Comparison of ENCODE assay signal across 2 cellular contexts in genomic region chr1:11979453-11979817, GRCh38.
TF ChIP-seq lines count a peak whose summit lies in the region.

No MANE protein-coding gene starts in this region.

TF ChIP-seq in A549, 52 proteins besides CTCF, POLR2A, EP300 and RAD21:
- TF ChIP-seq RCOR1 (IDR thresholded peaks at IDR 0.05; ENCODE audit: low read depth, low read length) = no peak
- TF ChIP-seq EHF (CRISPR knock-in tag; IDR thresholded peaks at IDR 0.05) = no peak
- TF ChIP-seq POLR2AphosphoS2 (conservative IDR thresholded peaks at IDR 0.05; ENCODE audit: low read length) = no peak
- TF ChIP-seq HEYL (CRISPR knock-in tag; IDR thresholded peaks at IDR 0.05) = no peak
- TF ChIP-seq BHLHE40 (IDR thresholded peaks at IDR 0.05; ENCODE audit: low read depth, low read length) = no peak
- no peak for TF ChIP-seq HOXA7 (CRISPR knock-in tag; IDR thresholded peaks at IDR 0.05)
- no peak for TF ChIP-seq HOXB13 (CRISPR knock-in tag; IDR thresholded peaks at IDR 0.05; ENCODE audit: low read depth)
- no peak for TF ChIP-seq JUN (IDR thresholded peaks at IDR 0.05)
- TF ChIP-seq ELK1 (IDR thresholded peaks at IDR 0.05; ENCODE audit: low read depth, low read length) = no peak
- TF ChIP-seq JUNB (IDR thresholded peaks at IDR 0.05) = no peak
- no peak for TF ChIP-seq BCL3 (IDR thresholded peaks at IDR 0.05)
- no peak for TF ChIP-seq MAFK (IDR thresholded peaks at IDR 0.05; ENCODE audit: partially characterized antibody)

TF ChIP-seq in GM12878, 131 proteins besides CTCF, POLR2A, EP300 and RAD21:
- no peak for TF ChIP-seq MYC (IDR thresholded peaks at IDR 0.05; ENCODE audit: insufficient read depth, insufficient read length, insufficient replicate concordance, low read length, severe bottlenecking)
- TF ChIP-seq NFYA (IDR thresholded peaks at IDR 0.05; ENCODE audit: borderline replicate concordance, low read depth, low read length) = no peak
- no peak for TF ChIP-seq CUX1 (IDR thresholded peaks at IDR 0.05; ENCODE audit: insufficient replicate concordance, low read depth, low read length)
- no peak for TF ChIP-seq POLR2AphosphoS2 (IDR thresholded peaks at IDR 0.05; ENCODE audit: low read depth, low read length)
- TF ChIP-seq CEBPZ (IDR thresholded peaks at IDR 0.05; ENCODE audit: low read depth, low read length) = no peak
- TF ChIP-seq ATF7 (IDR thresholded peaks at IDR 0.05; ENCODE audit: low read depth) = no peak
- no peak for TF ChIP-seq SRF (IDR thresholded peaks at IDR 0.05; ENCODE audit: low read depth in 2 of 2, low read length in 2 of 2)
- TF ChIP-seq ZNF384 (IDR thresholded peaks at IDR 0.05; ENCODE audit: borderline replicate concordance, low read depth, low read length) = no peak
- no peak for TF ChIP-seq MTA2 (IDR thresholded peaks at IDR 0.05; ENCODE audit: low read depth)
- no peak for TF ChIP-seq IRF4 (IDR thresholded peaks at IDR 0.05; ENCODE audit: low read depth, low read length)
- no peak for TF ChIP-seq MAX (IDR thresholded peaks at IDR 0.05; ENCODE audit: low read depth, low read length)
- TF ChIP-seq RBBP5 (conservative IDR thresholded peaks at IDR 0.05) = no peak
- TF ChIP-seq SREBF2 (IDR thresholded peaks at IDR 0.05; ENCODE audit: low read length) = no peak
- no peak for TF ChIP-seq ZSCAN29 (IDR thresholded peaks at IDR 0.05)
- TF ChIP-seq ZNF592 (IDR thresholded peaks at IDR 0.05) = no peak
- no peak for TF ChIP-seq PBX3 (IDR thresholded peaks at IDR 0.05; ENCODE audit: insufficient replicate concordance, low read depth, low read length)
- TF ChIP-seq YBX1 (IDR thresholded peaks at IDR 0.05) = no peak
- no peak for TF ChIP-seq MYB (IDR thresholded peaks at IDR 0.05; ENCODE audit: borderline replicate concordance, low read depth, low read length)
- no peak for TF ChIP-seq PKNOX1 (IDR thresholded peaks at IDR 0.05)
- TF ChIP-seq ZNF622 (IDR thresholded peaks at IDR 0.05) = no peak
